Comparison of ENCODE assay signal across 2 cellular contexts in the genomic region with DNA sequence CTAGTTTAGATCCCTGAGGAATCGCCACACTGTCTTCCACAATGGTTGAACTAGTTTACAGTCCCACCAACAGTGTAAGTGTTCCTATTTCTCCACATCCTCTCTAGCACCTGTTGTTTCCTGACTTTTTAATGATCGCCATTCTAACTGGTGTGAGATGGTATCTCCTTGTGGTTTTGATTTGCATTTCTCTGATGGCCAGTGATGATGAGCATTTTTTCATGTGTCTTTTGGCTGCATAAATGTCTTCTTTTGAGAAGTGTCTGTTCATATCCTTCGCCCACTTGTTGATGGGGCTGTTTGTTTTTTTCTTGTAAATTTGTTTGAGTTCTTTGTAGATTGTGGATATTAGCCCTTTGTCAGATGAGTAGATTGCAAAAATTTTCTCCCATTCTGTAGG. TPM values are rescaled to one million over a fixed set of nuclear protein-coding genes. Genes with fewer than 3 reads are reported as not detected.
"Had no signal": no experiment of that assay in that cellular context is flagged by ENCODE, and none has a peak within 500 bp of the region (broad histone marks: within the 10 kb centered on the region; RNA-seq: fewer than 3 reads in every experiment).

No MANE protein-coding gene starts in this region.

RNA-seq across cellular contexts. Expression of gene SUV39H2, which starts 13.8 kb away (rescaled TPM):
- total RNA-seq: ascending aorta had no signal

RNA-seq across cellular contexts. Expression of gene CDNF, which starts 27.0 kb away (rescaled TPM):
- total RNA-seq: ascending aorta, cerebellum had no signal
